ENCODE assay signal across 4 cellular contexts in the genomic region with DNA sequence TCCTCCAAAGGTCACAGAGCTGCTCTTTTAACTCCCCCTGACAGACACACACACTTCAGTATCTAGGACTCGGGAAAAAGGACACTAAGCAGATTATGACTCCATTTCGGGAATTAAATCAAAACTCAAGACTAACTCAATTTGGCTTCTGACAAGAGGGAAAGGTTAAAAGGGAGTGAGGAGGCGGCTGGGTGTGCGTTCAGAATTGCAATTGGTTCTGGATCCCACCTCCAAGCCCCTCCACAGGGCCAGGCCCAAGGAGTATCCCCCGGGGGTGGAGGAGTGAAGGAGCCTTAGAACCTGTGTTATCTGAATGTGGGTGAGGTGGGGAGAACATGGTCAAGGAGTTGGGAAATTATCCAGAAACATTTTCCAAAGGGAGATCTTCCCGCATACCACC. TPM values are rescaled to one million over a fixed set of nuclear protein-coding genes. Genes with fewer than 3 reads are reported as not detected.
"Had no signal": no experiment of that assay in that cellular context is flagged by ENCODE, and none has a peak within 500 bp of the region (broad histone marks: within the 10 kb centered on the region; RNA-seq: fewer than 3 reads in every experiment).

No MANE protein-coding gene starts in this region.

RNA-seq across cellular contexts. Expression of gene HOXC4, which starts 35.8 kb away (rescaled TPM):
- total RNA-seq: HepG2, Right ventricle myocardium superior had no signal
- polyA plus RNA-seq: HepG2 had no signal

RNA-seq across cellular contexts. Expression of gene HOXC5, which starts 56.6 kb away (rescaled TPM):
- total RNA-seq: HepG2, IMR-90, Right ventricle myocardium superior, SJSA1 had no signal
- polyA plus RNA-seq: HepG2, IMR-90 had no signal
